18 cellular contexts compared by ENCODE assay signal in genomic region chr4:95957054-95957453, GRCh38.
"Had no signal": no experiment of that assay in that cellular context is flagged by ENCODE, and none has a peak within 500 bp of the region (broad histone marks: within the 10 kb centered on the region; RNA-seq: fewer than 3 reads in every experiment).

No MANE protein-coding gene starts in this region.

- H3K4me3 ChIP-seq: esophagus muscularis mucosa, heart right ventricle, thoracic aorta, upper lobe of left lung had no signal

- DNase-seq: activated CD8-positive, alpha-beta memory T cell treated with anti-CD3 and anti-CD28 coated beads for 24 hours; activated CD8-positive, alpha-beta memory T cell treated with anti-CD3 and anti-CD28 coated beads, Interleukin-2, amount 50 U/mL, for 4 hours; activated T-cell treated with anti-CD3 and anti-CD28 coated beads, Interleukin-2, amount 50 U/mL, for 24 hours; amniotic stem cell; caudate nucleus; effector memory CD4-positive, alpha-beta T cell; heart right ventricle; left colon; naive thymus-derived CD4-positive, alpha-beta T cell; stimulated activated CD4-positive, alpha-beta T cell treated with anti-CD3 and anti-CD28 coated beads, Interleukin-4, amount 100 ng/mL, for 24 hours; stimulated activated naive CD4-positive, alpha-beta T cell treated with Interleukin-2 at 50 U/mL for 16 hours; T-helper 9 cell; upper lobe of left lung had no signal

- ATAC-seq: activated T-helper 17 cell treated with anti-CD3 and anti-CD28 coated beads, Interleukin-2, amount 50 U/mL, for 72 hours; heart right ventricle; left colon; naive thymus-derived CD4-positive, alpha-beta T cell had no signal

- H3K4me1 ChIP-seq: esophagus muscularis mucosa, heart right ventricle, upper lobe of left lung had no signal

- H3K27me3 Mint-ChIP-seq: activated naive CD8-positive, alpha-beta T cell; activated T-cell treated with anti-CD3 and anti-CD28 coated beads, Interleukin-2, amount 50 U/mL, for 24 hours; activated T-helper 17 cell treated with anti-CD3 and anti-CD28 coated beads, Interleukin-2, amount 50 U/mL, for 72 hours; naive thymus-derived CD4-positive, alpha-beta T cell; progenitor cell of endocrine pancreas had no signal

- H3K4me3 Mint-ChIP-seq: activated naive CD8-positive, alpha-beta T cell; activated T-cell treated with anti-CD3 and anti-CD28 coated beads, Interleukin-2, amount 50 U/mL, for 24 hours; activated T-helper 17 cell treated with anti-CD3 and anti-CD28 coated beads, Interleukin-2, amount 50 U/mL, for 72 hours; naive thymus-derived CD4-positive, alpha-beta T cell had no signal

- H3K9me3 ChIP-seq: esophagus muscularis mucosa, heart right ventricle, thoracic aorta, upper lobe of left lung had no signal

- H3K4me1 Mint-ChIP-seq: activated T-helper 17 cell treated with anti-CD3 and anti-CD28 coated beads, Interleukin-2, amount 50 U/mL, for 72 hours; naive thymus-derived CD4-positive, alpha-beta T cell had no signal

- H3K27ac Mint-ChIP-seq: activated naive CD8-positive, alpha-beta T cell; activated T-cell treated with anti-CD3 and anti-CD28 coated beads, Interleukin-2, amount 50 U/mL, for 24 hours; activated T-helper 17 cell treated with anti-CD3 and anti-CD28 coated beads, Interleukin-2, amount 50 U/mL, for 72 hours; naive thymus-derived CD4-positive, alpha-beta T cell; progenitor cell of endocrine pancreas had no signal

- H3K36me3 ChIP-seq: esophagus muscularis mucosa, heart right ventricle, thoracic aorta, upper lobe of left lung had no signal

- H3K27me3 ChIP-seq: esophagus muscularis mucosa, heart right ventricle, upper lobe of left lung had no signal

- H3K27ac ChIP-seq: esophagus muscularis mucosa, heart right ventricle, thoracic aorta, upper lobe of left lung had no signal

- H3K9me3 Mint-ChIP-seq: activated T-helper 17 cell treated with anti-CD3 and anti-CD28 coated beads, Interleukin-2, amount 50 U/mL, for 72 hours had no signal

- H3K36me3 Mint-ChIP-seq: activated naive CD8-positive, alpha-beta T cell; naive thymus-derived CD4-positive, alpha-beta T cell had no signal
